ENCODE assay signal across 9 cellular contexts in genomic region chr22:42721045-42721434, GRCh38. TPM values are rescaled to one million over a fixed set of nuclear protein-coding genes. Genes with fewer than 3 reads are reported as not detected.
DNase-seq lines count a peak whose midpoint lies in the region; ATAC-seq, FAIRE-seq and TF ChIP-seq lines count a peak whose summit lies in the region.
"Had no signal": no experiment of that assay in that cellular context is flagged by ENCODE, and none has a peak within 500 bp of the region (broad histone marks: within the 10 kb centered on the region; RNA-seq: fewer than 3 reads in every experiment).

No MANE protein-coding gene starts in this region.

- H3K4me1 Mint-ChIP-seq in activated naive CD8-positive, alpha-beta T cell treated with anti-CD3 and anti-CD28 coated beads, Interleukin-2, amount 10 ng/mL, durations not matched to agents 7 days and 5 days: peaks cover 15% of the 10 kb centered on the region

- WGBS in suprapubic skin: 9% methylated on average over 12 of the region's 22 CpGs

- H3K27ac ChIP-seq in keratinocyte (ENCODE audit: control insufficient read depth, insufficient read depth, low read length) (no peak overlapping the region), suprapubic skin (peak overlapping the region; percentile 88)
- H3K27ac ChIP-seq: 22Rv1 had no signal

- no peaks in the 10 kb centered on the region for H3K9me3 Mint-ChIP-seq in activated naive CD8-positive, alpha-beta T cell treated with anti-CD3 and anti-CD28 coated beads, Interleukin-2, amount 10 ng/mL, durations not matched to agents 7 days and 5 days

- H3K27me3 Mint-ChIP-seq in activated naive CD8-positive, alpha-beta T cell treated with anti-CD3 and anti-CD28 coated beads, Interleukin-2, amount 10 ng/mL, durations not matched to agents 7 days and 5 days: peaks cover 64% of the 10 kb centered on the region

- H3K36me3 ChIP-seq in keratinocyte (ENCODE audit: control insufficient read depth in 2 of 2, extremely low read depth in 1 of 2, insufficient read depth in 2 of 2, low read length in 2 of 2): peaks cover 2 to 3% of the 10 kb centered on the region in 2 experiments
- no peaks in the 10 kb centered on the region for H3K36me3 ChIP-seq in suprapubic skin

- no peak overlapping the region for H3K27ac Mint-ChIP-seq in activated naive CD8-positive, alpha-beta T cell treated with anti-CD3 and anti-CD28 coated beads, Interleukin-2, amount 10 ng/mL, durations not matched to agents 7 days and 5 days

- POLR2A ChIA-PET in activated naive CD8-positive, alpha-beta T cell treated with anti-CD3 and anti-CD28 coated beads, Interleukin-2, amount 10 ng/mL, durations not matched to agents 7 days and 5 days (lab: Charles Lee): no interaction called here

- TF ChIP-seq POLR2A in suprapubic skin (IDR thresholded peaks at IDR 0.05): no peak

- TF ChIP-seq CTCF in keratinocyte (optimal IDR thresholded peaks at IDR 0.05 in 1 of 3, IDR thresholded peaks at IDR 0.05 in 1 of 3, conservative IDR thresholded peaks at IDR 0.05 in 1 of 3; ENCODE audit: extremely low read depth in 1 of 3, insufficient read depth in 2 of 3, low read length in 3 of 3) (no peak), suprapubic skin (IDR thresholded peaks at IDR 0.05) (no peak)

- no peak for FAIRE-seq in keratinocyte (lab: Jason Lieb, UNC)
- FAIRE-seq in frontal cortex (lab: Jason Lieb, UNC): no peak

- no peak for TF ChIP-seq EP300 in suprapubic skin (IDR thresholded peaks at IDR 0.05)

- no peak overlapping the region for H2AFZ ChIP-seq in keratinocyte (ENCODE audit: control insufficient read depth, low read length)

- peak overlapping the region; percentile 76 for H3K4me2 ChIP-seq in keratinocyte (ENCODE audit: control insufficient read depth, extremely low read depth, insufficient read depth, low read depth, low read length)

- H3K36me3 Mint-ChIP-seq in activated naive CD8-positive, alpha-beta T cell treated with anti-CD3 and anti-CD28 coated beads, Interleukin-2, amount 10 ng/mL, durations not matched to agents 7 days and 5 days: no peaks in the 10 kb centered on the region

- ATAC-seq in activated naive CD8-positive, alpha-beta T cell treated with anti-CD3 and anti-CD28 coated beads, Interleukin-2, amount 10 ng/mL, durations not matched to agents 7 days and 5 days (ENCODE audit: low read depth): no peak
- ATAC-seq in GM18870 (IDR thresholded peaks at IDR 0.05; ENCODE audit: unreplicated experiment): no peak

- H3K4me3 ChIP-seq in keratinocyte (ENCODE audit: control insufficient read depth in 2 of 3, extremely low read depth in 1 of 3, insufficient read depth in 2 of 3, low read depth in 1 of 3, low read length in 3 of 3): peak overlapping the region; percentile 44 to 78 (median 54)
- H3K4me3 ChIP-seq in suprapubic skin: peak overlapping the region; percentile 61

- peak overlapping the region; percentile 46 for H3K4me3 Mint-ChIP-seq in activated naive CD8-positive, alpha-beta T cell treated with anti-CD3 and anti-CD28 coated beads, Interleukin-2, amount 10 ng/mL, durations not matched to agents 7 days and 5 days

- peak; percentile 33 for DNase-seq in DMS53 (lab: John Stamatoyannopoulos, UW)
- no peak for DNase-seq in DMS53 treated with DMSO at 0.1 percent for 48 hours (lab: John Stamatoyannopoulos, UW; ENCODE audit: unreplicated experiment)
- DNase-seq in activated naive CD8-positive, alpha-beta T cell treated with anti-CD3 and anti-CD28 coated beads, Interleukin-2, amount 10 ng/mL, durations not matched to agents 7 days and 5 days: no peak
- no peak for DNase-seq in keratinocyte (ENCODE audit: low read depth, low spot score)
- no peak for DNase-seq in suprapubic skin (ENCODE audit: low spot score in 2 of 2)
- no peak for DNase-seq in NCI-H2171 treated with DMSO at 0.1 percent for 48 hours (lab: John Stamatoyannopoulos, UW)
- no peak for DNase-seq in frontal cortex (ENCODE audit: low spot score in 2 of 2)

- dilution Hi-C loops in keratinocyte (cut with MboI; ENCODE audit: extremely low pct_ligation_motif_present, low sequenced_read_pairs): no loop called here

- no peaks in the 10 kb centered on the region for H3K9me3 ChIP-seq in keratinocyte (ENCODE audit: control insufficient read depth, low read depth, low read length)
- no peaks in the 10 kb centered on the region for H3K9me3 ChIP-seq in suprapubic skin

- H4K20me1 ChIP-seq in keratinocyte (ENCODE audit: control insufficient read depth, extremely low read depth, insufficient read depth, low read length): no peaks in the 10 kb centered on the region

- H3K4me1 ChIP-seq in keratinocyte (ENCODE audit: control insufficient read depth, extremely low read depth, insufficient read depth, low read length) (peaks cover 27% of the 10 kb centered on the region), suprapubic skin (peaks cover 31% of the 10 kb centered on the region)

- no peak overlapping the region for H3K9ac ChIP-seq in keratinocyte (ENCODE audit: control insufficient read depth, extremely low read depth, insufficient read depth, low read length)

- H3K9me1 ChIP-seq in keratinocyte (ENCODE audit: control insufficient read depth, extremely low read depth, insufficient read depth, low read length): no peaks in the 10 kb centered on the region

- peaks cover 9% of the 10 kb centered on the region for H3K27me3 ChIP-seq in keratinocyte (ENCODE audit: control insufficient read depth, extremely low read depth, insufficient read depth, low read length)
- H3K27me3 ChIP-seq in suprapubic skin: peaks cover 19% of the 10 kb centered on the region

- H3K79me2 ChIP-seq in keratinocyte (ENCODE audit: control insufficient read depth, insufficient read depth, low read length): no peaks in the 10 kb centered on the region

RNA-seq across cellular contexts. Expression of gene A4GALT, which starts 0.4 kb away (rescaled TPM):
- not detected for total RNA-seq in activated naive CD8-positive, alpha-beta T cell treated with anti-CD3 and anti-CD28 coated beads, Interleukin-2, amount 10 ng/mL, durations not matched to agents 7 days and 5 days
- 1.6 to 4.4 TPM (median 3.0 TPM) in 3 replicates for polyA plus RNA-seq in keratinocyte
- 2.1 TPM for polyA plus RNA-seq in keratinocyte (2011; ENCODE audit: low read depth)
- polyA plus RNA-seq in keratinocyte (2011; cell fraction: cytosol; rRNA removed): 2.4 and 5.0 TPM in 2 replicates
- 5.6 and 6.7 TPM in 2 replicates for polyA plus RNA-seq in keratinocyte (2011; cell fraction: nucleus; rRNA removed)
- 4.1 and 8.3 TPM in 2 replicates for polyA plus RNA-seq in keratinocyte (2012; ENCODE audit: low replicate concordance)
- polyA minus RNA-seq in keratinocyte: 1.6 to 3.7 TPM (median 2.1 TPM) in 3 replicates
- polyA minus RNA-seq in keratinocyte (2011; cell fraction: cytosol; rRNA and poly(A)+ RNA removed): 10.9 TPM
- 3.8 and 4.0 TPM in 2 replicates for polyA minus RNA-seq in keratinocyte (2011; cell fraction: nucleus; rRNA and poly(A)+ RNA removed)
- total RNA-seq in suprapubic skin (10 to 100 TPM in 2 of 4 donors, 1 to 10 TPM in 2; 6.7 to 11.6 (median 8.8) TPM), frontal cortex (0.41 TPM)
